1 cellular context compared by ENCODE assay signal in genomic region chr7:17506090-17506489, GRCh38.
TF ChIP-seq lines count a peak whose summit lies in the region.

No MANE protein-coding gene starts in this region.

TF ChIP-seq in GM23338, 12 proteins besides CTCF, POLR2A, EP300 and RAD21 (continued from another document):
- TF ChIP-seq REST (IDR thresholded peaks at IDR 0.05; ENCODE audit: unreplicated experiment) (no peak), ETS1 (IDR thresholded peaks at IDR 0.05) (no peak), ZNF331 (CRISPR knock-in tag; IDR thresholded peaks at IDR 0.05; ENCODE audit: low read depth) (no peak), NANOG (IDR thresholded peaks at IDR 0.05; ENCODE audit: borderline replicate concordance) (no peak), POLR2AphosphoS5 (IDR thresholded peaks at IDR 0.05; ENCODE audit: low read depth) (no peak), EZH2 (IDR thresholded peaks at IDR 0.05; ENCODE audit: low read depth, unreplicated experiment) (no peak)
